ENCODE assay signal across 25 cellular contexts in genomic region chr3:147297756-147298155, GRCh38.
A peak's percentile ranks its signal among the peaks of the same experiment; 100 is the strongest.
DNase-seq lines count a peak whose midpoint lies in the region; ATAC-seq and TF ChIP-seq lines count a peak whose summit lies in the region.
"Had no signal": no experiment of that assay in that cellular context is flagged by ENCODE, and none has a peak within 500 bp of the region (broad histone marks: within the 10 kb centered on the region; RNA-seq: fewer than 3 reads in every experiment).

No MANE protein-coding gene starts in this region.

- H3K36me3 Mint-ChIP-seq in HFFc6 (ENCODE audit: low read depth), result no peaks in the 10 kb centered on the region
- no peaks in the 10 kb centered on the region for H3K36me3 Mint-ChIP-seq in WTC11
- H3K36me3 Mint-ChIP-seq: activated CD4-positive, alpha-beta memory T cell treated with anti-CD3 and anti-CD28 coated beads for 36 hours; activated naive CD8-positive, alpha-beta T cell treated with anti-CD3 and anti-CD28 coated beads for 36 hours; CD4-positive, CD25-positive, alpha-beta regulatory T cell; naive thymus-derived CD4-positive, alpha-beta T cell had no signal

- peaks cover 39% of the 10 kb centered on the region for H3K4me1 Mint-ChIP-seq in HFFc6 (ENCODE audit: low read depth)
- peaks cover 11% of the 10 kb centered on the region for H3K4me1 Mint-ChIP-seq in WTC11
- H3K4me1 Mint-ChIP-seq: activated naive CD8-positive, alpha-beta T cell treated with anti-CD3 and anti-CD28 coated beads for 36 hours; activated T-helper 17 cell treated with anti-CD3 and anti-CD28 coated beads, Interleukin-2, amount 50 U/mL, for 72 hours; CD4-positive, CD25-positive, alpha-beta regulatory T cell; immature natural killer cell; naive thymus-derived CD4-positive, alpha-beta T cell had no signal

- no peak for DNase-seq in HFFc6
- no peak for DNase-seq in WTC11 (ENCODE audit: low spot score)
- peak; percentile 9 for DNase-seq in fibroblast of pulmonary artery (ENCODE audit: low read depth)
- no peak for DNase-seq in smooth muscle cell (lab: John Stamatoyannopoulos, UW; ENCODE audit: unreplicated experiment)
- DNase-seq in NCI-H1694 treated with DMSO at 0.1 percent for 48 hours (lab: John Stamatoyannopoulos, UW), result no peak
- DNase-seq: activated CD4-positive, alpha-beta memory T cell treated with anti-CD3 and anti-CD28 coated beads for 36 hours; activated CD8-positive, alpha-beta memory T cell treated with anti-CD3 and anti-CD28 coated beads, Interleukin-2, amount 50 U/mL, for 48 hours; activated naive CD8-positive, alpha-beta T cell treated with anti-CD3 and anti-CD28 coated beads for 36 hours; body of pancreas; CD4-positive, CD25-positive, alpha-beta regulatory T cell; effector CD8-positive, alpha-beta T cell; gastrocnemius medialis; immature natural killer cell; Karpas-422; naive thymus-derived CD4-positive, alpha-beta T cell; NCI-H1694; NCI-H748 treated with DMSO at 0.1 percent for 48 hours; right cardiac atrium; T1000 had no signal

- no peak overlapping the region for H3K4me3 ChIP-seq in fibroblast of pulmonary artery (replicated peaks; ENCODE audit: low read depth, low read length)
- no peak overlapping the region for H3K4me3 ChIP-seq in smooth muscle cell
- H3K4me3 ChIP-seq: body of pancreas, gastrocnemius medialis, hepatocyte had no signal

- H3K9me3 Mint-ChIP-seq in HFFc6, result no peaks in the 10 kb centered on the region
- no peaks in the 10 kb centered on the region for H3K9me3 Mint-ChIP-seq in WTC11
- H3K9me3 Mint-ChIP-seq: activated CD4-positive, alpha-beta memory T cell treated with anti-CD3 and anti-CD28 coated beads for 36 hours; activated naive CD8-positive, alpha-beta T cell treated with anti-CD3 and anti-CD28 coated beads for 36 hours; stimulated activated naive CD8-positive, alpha-beta T cell treated with anti-CD3 and anti-CD28 coated beads, Interleukin-15, Interleukin-2, amounts not matched to agents 100 ng/mL and 50 ng/mL, for 24 hours had no signal

- no peak for TF ChIP-seq CTCF in HFFc6 (IDR thresholded peaks at IDR 0.05)
- TF ChIP-seq CTCF in WTC11 (IDR thresholded peaks at IDR 0.05), result no peak
- TF ChIP-seq CTCF in fibroblast of pulmonary artery (IDR thresholded peaks at IDR 0.05; ENCODE audit: low read length, missing control alignments), result no peak
- TF ChIP-seq CTCF in smooth muscle cell (IDR thresholded peaks at IDR 0.05; ENCODE audit: borderline replicate concordance, insufficient read depth, poor library complexity, severe bottlenecking), result no peak

- peak overlapping the region; percentile 81 for H3K4me3 Mint-ChIP-seq in HFFc6
- no peak overlapping the region for H3K4me3 Mint-ChIP-seq in WTC11
- H3K4me3 Mint-ChIP-seq: activated CD4-positive, alpha-beta memory T cell treated with anti-CD3 and anti-CD28 coated beads for 36 hours; activated naive CD8-positive, alpha-beta T cell treated with anti-CD3 and anti-CD28 coated beads for 36 hours; activated T-helper 17 cell treated with anti-CD3 and anti-CD28 coated beads, Interleukin-2, amount 50 U/mL, for 72 hours; CD4-positive, CD25-positive, alpha-beta regulatory T cell; immature natural killer cell; naive thymus-derived CD4-positive, alpha-beta T cell; stimulated activated naive CD8-positive, alpha-beta T cell treated with anti-CD3 and anti-CD28 coated beads, Interleukin-15, Interleukin-2, amounts not matched to agents 100 ng/mL and 50 ng/mL, for 24 hours had no signal

- H3K27me3 ChIP-seq in smooth muscle cell (ENCODE audit: low read depth), result no peaks in the 10 kb centered on the region
- H3K27me3 ChIP-seq: body of pancreas, gastrocnemius medialis, hepatocyte had no signal

- H3K4me1 ChIP-seq in smooth muscle cell (ENCODE audit: low read depth), result peaks cover 6% of the 10 kb centered on the region
- H3K4me1 ChIP-seq: body of pancreas had no signal

- H3K9ac ChIP-seq in smooth muscle cell (ENCODE audit: low read depth), result peak overlapping the region; percentile 69

- H3K27me3 Mint-ChIP-seq in HFFc6 (ENCODE audit: insufficient read depth) (no peaks in the 10 kb centered on the region), WTC11 (ENCODE audit: low read depth) (no peaks in the 10 kb centered on the region)
- H3K27me3 Mint-ChIP-seq: activated CD4-positive, alpha-beta memory T cell treated with anti-CD3 and anti-CD28 coated beads for 36 hours; activated naive CD8-positive, alpha-beta T cell treated with anti-CD3 and anti-CD28 coated beads for 36 hours; activated T-helper 17 cell treated with anti-CD3 and anti-CD28 coated beads, Interleukin-2, amount 50 U/mL, for 72 hours; CD4-positive, CD25-positive, alpha-beta regulatory T cell; naive thymus-derived CD4-positive, alpha-beta T cell; stimulated activated naive CD8-positive, alpha-beta T cell treated with anti-CD3 and anti-CD28 coated beads, Interleukin-15, Interleukin-2, amounts not matched to agents 100 ng/mL and 50 ng/mL, for 24 hours had no signal

- CTCF ChIA-PET in WTC11 (lab: Charles Lee), result no interaction called here

- peak overlapping the region; percentile 14 for H2AFZ ChIP-seq in smooth muscle cell (ENCODE audit: low read depth)
- H2AFZ ChIP-seq: hepatocyte had no signal

- H3K27ac Mint-ChIP-seq in HFFc6, result peak overlapping the region; percentile 96
- H3K27ac Mint-ChIP-seq in WTC11, result no peak overlapping the region
- H3K27ac Mint-ChIP-seq: activated CD4-positive, alpha-beta memory T cell treated with anti-CD3 and anti-CD28 coated beads for 36 hours; activated naive CD8-positive, alpha-beta T cell treated with anti-CD3 and anti-CD28 coated beads for 36 hours; activated T-helper 17 cell treated with anti-CD3 and anti-CD28 coated beads, Interleukin-2, amount 50 U/mL, for 72 hours; CD4-positive, CD25-positive, alpha-beta regulatory T cell; immature natural killer cell; naive thymus-derived CD4-positive, alpha-beta T cell; stimulated activated naive CD8-positive, alpha-beta T cell treated with anti-CD3 and anti-CD28 coated beads, Interleukin-15, Interleukin-2, amounts not matched to agents 100 ng/mL and 50 ng/mL, for 24 hours had no signal

- no peaks in the 10 kb centered on the region for H3K36me3 ChIP-seq in smooth muscle cell (ENCODE audit: low read depth)
- H3K36me3 ChIP-seq: gastrocnemius medialis had no signal

- ATAC-seq in WTC11, result peak; percentile 51; the same call in 1 of the 2 replicates
- no peak for ATAC-seq in GM21526 (IDR thresholded peaks at IDR 0.05; ENCODE audit: low FRiP score, unreplicated experiment)
- no peak for ATAC-seq in HG02571 (IDR thresholded peaks at IDR 0.05; ENCODE audit: unreplicated experiment)
- ATAC-seq: activated T-helper 17 cell treated with anti-CD3 and anti-CD28 coated beads, Interleukin-2, amount 50 U/mL, for 72 hours; body of pancreas; esophagus mucosa; naive thymus-derived CD4-positive, alpha-beta T cell had no signal

- 84% methylated on average over 5 of the region's 5 CpGs for WGBS in smooth muscle cell (ENCODE audit: low lambda C conversion rate)

- POLR2A ChIA-PET in WTC11 (lab: Charles Lee), result no interaction called here

- H3K79me2 ChIP-seq in smooth muscle cell (ENCODE audit: low read depth), result no peaks in the 10 kb centered on the region
- H3K79me2 ChIP-seq: hepatocyte had no signal

- peak overlapping the region; percentile 88 for H3K27ac ChIP-seq in smooth muscle cell (ENCODE audit: low read depth)
- H3K27ac ChIP-seq: body of pancreas, gastrocnemius medialis, hepatocyte had no signal

- no peaks in the 10 kb centered on the region for H3F3A ChIP-seq in smooth muscle cell (ENCODE audit: low read depth)

- H3K4me2 ChIP-seq in smooth muscle cell, result peak overlapping the region; percentile 23
- H3K4me2 ChIP-seq: hepatocyte had no signal

- no peaks in the 10 kb centered on the region for H4K20me1 ChIP-seq in smooth muscle cell (ENCODE audit: low read depth)

- H3K9me3 ChIP-seq in smooth muscle cell (replicated peaks; ENCODE audit: low read depth), result no peaks in the 10 kb centered on the region
- H3K9me3 ChIP-seq: body of pancreas, gastrocnemius medialis had no signal

TF ChIP-seq in WTC11, 78 proteins besides CTCF, POLR2A, EP300 and RAD21:
- no peak for TF ChIP-seq KAT7 (CRISPR knock-in tag; IDR thresholded peaks at IDR 0.05; ENCODE audit: borderline replicate concordance)
- TF ChIP-seq MAX (CRISPR knock-in tag; IDR thresholded peaks at IDR 0.05), result no peak
- TF ChIP-seq ATF3 (CRISPR knock-in tag; conservative IDR thresholded peaks at IDR 0.05), result no peak
- TF ChIP-seq TEAD4 (CRISPR knock-in tag; IDR thresholded peaks at IDR 0.05), result no peak
- TF ChIP-seq HMGA2 (CRISPR knock-in tag; IDR thresholded peaks at IDR 0.05), result peak; percentile 85
- no peak for TF ChIP-seq NR1H2 (CRISPR knock-in tag; IDR thresholded peaks at IDR 0.05)
- no peak for TF ChIP-seq FOXK1 (CRISPR knock-in tag; IDR thresholded peaks at IDR 0.05)
- TF ChIP-seq ZNF396 (CRISPR knock-in tag; IDR thresholded peaks at IDR 0.05; ENCODE audit: borderline replicate concordance), result no peak
